2 cellular contexts compared by ENCODE assay signal in the genomic region with DNA sequence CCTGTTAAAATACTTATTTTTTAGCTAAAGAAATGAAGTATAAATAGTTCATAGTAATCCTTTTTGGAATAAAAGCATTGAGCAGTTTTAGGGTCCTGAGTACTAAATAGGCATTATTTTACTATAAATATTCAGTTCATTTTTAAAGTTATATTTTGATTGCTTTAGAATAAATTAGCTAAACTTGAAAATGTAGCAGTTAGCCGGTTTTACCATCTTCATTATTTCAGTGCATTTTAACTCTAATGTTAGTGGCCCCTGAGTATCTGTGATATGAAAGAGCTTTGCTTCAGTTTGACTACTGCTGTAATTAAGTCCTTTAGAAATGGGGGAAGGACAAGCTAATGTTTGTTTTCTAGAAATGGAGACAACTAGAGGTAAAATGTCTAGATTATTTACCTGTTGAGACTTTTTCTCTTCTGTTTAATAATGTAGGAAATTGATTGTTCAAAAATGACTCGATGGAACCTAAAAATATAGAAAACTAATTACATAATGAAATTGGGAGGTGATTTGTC.
TF ChIP-seq lines count a peak whose summit lies in the region.

No MANE protein-coding gene starts in this region.

TF ChIP-seq in HCT116, 20 proteins besides CTCF, POLR2A, EP300 and RAD21:
- TF ChIP-seq TCF7L2 (IDR thresholded peaks at IDR 0.05; ENCODE audit: borderline replicate concordance, extremely low read depth, insufficient read depth, insufficient read length) (no peak), CBX3 (IDR thresholded peaks at IDR 0.05; ENCODE audit: low read depth) (no peak), EZH2phosphoT487 (IDR thresholded peaks at IDR 0.05; ENCODE audit: borderline replicate concordance) (no peak), SRF (IDR thresholded peaks at IDR 0.05; ENCODE audit: low read depth) (no peak), SIN3A (IDR thresholded peaks at IDR 0.05; ENCODE audit: low read depth) (no peak)
- TF ChIP-seq, protein P1, sequence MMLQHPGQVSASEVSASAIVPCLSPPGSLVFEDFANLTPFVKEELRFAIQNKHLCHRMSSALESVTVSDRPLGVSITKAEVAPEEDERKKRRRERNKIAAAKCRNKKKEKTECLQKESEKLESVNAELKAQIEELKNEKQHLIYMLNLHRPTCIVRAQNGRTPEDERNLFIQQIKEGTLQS (IDR thresholded peaks at IDR 0.05): no peak
- TF ChIP-seq, protein P2, sequence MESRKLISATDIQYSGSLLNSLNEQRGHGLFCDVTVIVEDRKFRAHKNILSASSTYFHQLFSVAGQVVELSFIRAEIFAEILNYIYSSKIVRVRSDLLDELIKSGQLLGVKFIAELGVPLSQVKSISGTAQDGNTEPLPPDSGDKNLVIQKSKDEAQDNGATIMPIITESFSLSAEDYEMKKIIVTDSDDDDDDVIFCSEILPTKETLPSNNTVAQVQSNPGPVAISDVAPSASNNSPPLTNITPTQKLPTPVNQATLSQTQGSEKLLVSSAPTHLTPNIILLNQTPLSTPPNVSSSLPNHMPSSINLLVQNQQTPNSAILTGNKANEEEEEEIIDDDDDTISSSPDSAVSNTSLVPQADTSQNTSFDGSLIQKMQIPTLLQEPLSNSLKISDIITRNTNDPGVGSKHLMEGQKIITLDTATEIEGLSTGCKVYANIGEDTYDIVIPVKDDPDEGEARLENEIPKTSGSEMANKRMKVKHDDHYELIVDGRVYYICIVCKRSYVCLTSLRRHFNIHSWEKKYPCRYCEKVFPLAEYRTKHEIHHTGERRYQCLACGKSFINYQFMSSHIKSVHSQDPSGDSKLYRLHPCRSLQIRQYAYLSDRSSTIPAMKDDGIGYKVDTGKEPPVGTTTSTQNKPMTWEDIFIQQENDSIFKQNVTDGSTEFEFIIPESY (IDR thresholded peaks at IDR 0.05; ENCODE audit: extremely low read depth, insufficient replicate concordance, low read length): no peak

TF ChIP-seq in HepG2, 621 proteins besides CTCF, POLR2A, EP300 and RAD21:
- TF ChIP-seq PCBP1 (IDR thresholded peaks at IDR 0.05; ENCODE audit: borderline replicate concordance, low read depth, low read length) (no peak), SP2 (CRISPR knock-in tag; IDR thresholded peaks at IDR 0.05) (no peak), ONECUT2 (CRISPR knock-in tag; IDR thresholded peaks at IDR 0.05) (no peak), ZMAT3 (CRISPR knock-in tag; conservative IDR thresholded peaks at IDR 0.05) (no peak), ZNF296 (CRISPR knock-in tag; conservative IDR thresholded peaks at IDR 0.05) (no peak), SIN3B (IDR thresholded peaks at IDR 0.05; ENCODE audit: low read length) (no peak), ELF3 (CRISPR knock-in tag; IDR thresholded peaks at IDR 0.05) (no peak), ZNF367 (CRISPR knock-in tag; IDR thresholded peaks at IDR 0.05; ENCODE audit: borderline replicate concordance) (no peak)
- TF ChIP-seq, protein P3, sequence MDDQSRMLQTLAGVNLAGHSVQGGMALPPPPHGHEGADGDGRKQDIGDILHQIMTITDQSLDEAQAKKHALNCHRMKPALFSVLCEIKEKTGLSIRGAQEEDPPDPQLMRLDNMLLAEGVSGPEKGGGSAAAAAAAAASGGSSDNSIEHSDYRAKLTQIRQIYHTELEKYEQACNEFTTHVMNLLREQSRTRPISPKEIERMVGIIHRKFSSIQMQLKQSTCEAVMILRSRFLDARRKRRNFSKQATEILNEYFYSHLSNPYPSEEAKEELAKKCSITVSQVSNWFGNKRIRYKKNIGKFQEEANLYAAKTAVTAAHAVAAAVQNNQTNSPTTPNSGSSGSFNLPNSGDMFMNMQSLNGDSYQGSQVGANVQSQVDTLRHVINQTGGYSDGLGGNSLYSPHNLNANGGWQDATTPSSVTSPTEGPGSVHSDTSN (CRISPR knock-in tag; IDR thresholded peaks at IDR 0.05; ENCODE audit: borderline replicate concordance): no peak
TF ChIP-seq in HepG2: peak in this region for 0.
